Comparison of ENCODE assay signal across 12 cellular contexts in the genomic region with DNA sequence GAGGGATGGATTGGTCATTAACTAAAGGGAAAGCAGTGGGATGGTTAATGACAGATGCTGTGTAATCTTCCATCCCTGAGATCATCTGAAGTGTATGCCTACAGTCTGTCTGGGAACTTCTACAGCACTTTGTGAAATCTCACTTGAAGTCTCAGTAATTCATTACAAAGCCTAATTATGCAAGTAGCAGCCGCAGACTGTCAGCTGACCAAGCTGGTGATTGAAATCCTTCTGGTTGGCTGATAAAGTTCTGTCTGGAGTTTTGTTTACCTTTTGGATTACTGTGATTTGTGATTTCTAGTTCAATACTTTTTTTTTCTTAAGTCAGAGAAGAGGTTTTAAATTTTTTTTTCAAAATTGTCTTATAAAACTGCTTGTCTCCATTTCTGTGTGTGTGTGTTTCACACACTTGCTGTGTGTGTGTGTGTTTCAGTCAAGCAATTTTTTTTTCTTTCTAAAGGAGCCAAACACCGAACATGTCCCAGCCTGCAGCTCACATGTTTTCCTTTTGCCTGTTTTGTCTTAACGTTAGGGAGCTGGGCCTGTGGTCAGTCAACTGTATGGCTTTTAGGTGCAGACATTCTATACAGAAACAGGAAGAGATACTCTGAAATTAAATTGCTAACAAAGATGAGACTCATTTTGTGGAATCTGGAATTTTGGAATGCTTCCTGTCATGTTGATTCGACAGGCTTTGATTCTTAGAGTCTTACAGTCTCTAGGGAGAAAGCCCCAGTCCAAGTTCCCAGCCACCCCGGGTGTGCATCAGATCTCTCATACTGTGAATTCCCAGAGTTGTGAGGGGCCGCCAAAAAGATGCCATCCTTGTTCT. TPM values are rescaled to one million over a fixed set of nuclear protein-coding genes. Genes with fewer than 3 reads are reported as not detected.
DNase-seq lines count a peak whose midpoint lies in the region; ATAC-seq and TF ChIP-seq lines count a peak whose summit lies in the region.
"Had no signal": no experiment of that assay in that cellular context is flagged by ENCODE, and none has a peak within 500 bp of the region (broad histone marks: within the 10 kb centered on the region; RNA-seq: fewer than 3 reads in every experiment).

No MANE protein-coding gene starts in this region.

- TF ChIP-seq EP300 in SK-N-SH (IDR thresholded peaks at IDR 0.05; ENCODE audit: borderline replicate concordance in 1 of 2, low read depth in 1 of 2, low read length in 1 of 2), result no peak

- no peak for TF ChIP-seq RAD21 in SK-N-SH (IDR thresholded peaks at IDR 0.05; ENCODE audit: low read length)

- WGBS in prostate gland, result 24% methylated on average over 6 of the region's 6 CpGs
- WGBS in SK-N-SH (ENCODE audit: low lambda C conversion rate), result 6% methylated on average over 6 of the region's 6 CpGs

- H3K9me3 ChIP-seq in prostate gland (no peaks in the 10 kb centered on the region), SK-N-SH (no peaks in the 10 kb centered on the region)
- H3K9me3 ChIP-seq: ovary had no signal

- CTCF ChIA-PET in SK-N-SH (lab: Yijun Ruan, JAX), result interaction anchor here (0.8 kb wide), 1 partner anchor 14 kb away, joined by 3 read pairs; no protein-coding TSS in a partner anchor

- H3F3A ChIP-seq in SK-N-SH (replicated peaks; ENCODE audit: insufficient read depth), result no peaks in the 10 kb centered on the region

- peak; percentile 58 for ATAC-seq in esophagus mucosa

- H3K27me3 ChIP-seq in prostate gland (replicated peaks; ENCODE audit: insufficient read depth) (no peaks in the 10 kb centered on the region), SK-N-SH (ENCODE audit: insufficient read depth) (peaks cover 19% of the 10 kb centered on the region)
- H3K27me3 ChIP-seq: ovary had no signal

- intact Hi-C loops in prostate gland (cut with DNase I), result no loop called here

- H3K9me2 ChIP-seq in SK-N-SH, result no peaks in the 10 kb centered on the region

- no peak for TF ChIP-seq POLR2A in prostate gland (IDR thresholded peaks at IDR 0.05)

- no peak overlapping the region for H3K4me2 ChIP-seq in SK-N-SH

- H3K4me3 ChIP-seq in prostate gland, result no peak overlapping the region
- no peak overlapping the region for H3K4me3 ChIP-seq in SK-N-SH (ENCODE audit: low read depth in 2 of 2, low read length in 1 of 2)
- H3K4me3 ChIP-seq: ovary had no signal

- TF ChIP-seq CTCF in prostate gland (IDR thresholded peaks at IDR 0.05), result no peak
- no peak for TF ChIP-seq CTCF in SK-N-SH (IDR thresholded peaks at IDR 0.05)

- H3K9me3 Mint-ChIP-seq in immature natural killer cell, result no peaks in the 10 kb centered on the region

- H3K36me3 ChIP-seq in prostate gland (no peaks in the 10 kb centered on the region), SK-N-SH (replicated peaks in 1 of 2; ENCODE audit: control insufficient read depth in 1 of 2, insufficient read depth in 2 of 2, low read length in 1 of 2) (no peaks in the 10 kb centered on the region)
- H3K36me3 ChIP-seq: ovary had no signal

- no peaks in the 10 kb centered on the region for H3K4me1 ChIP-seq in prostate gland (replicated peaks)
- H3K4me1 ChIP-seq in SK-N-SH (ENCODE audit: control insufficient read depth in 1 of 2, insufficient read depth in 2 of 2, low read depth in 1 of 2, low read length in 1 of 2), result no peaks in the 10 kb centered on the region

- peak; percentile 35 for DNase-seq in GM03348 (ENCODE audit: low spot score)
- DNase-seq in NCI-H69 (lab: John Stamatoyannopoulos, UW), result peak; percentile 90
- DNase-seq in prostate gland (ENCODE audit: low spot score), result peak; percentile 49
- DNase-seq in Ammon's horn (ENCODE audit: low spot score), result no peak
- DNase-seq in SK-N-SH, result no peak
- DNase-seq in NCI-H2227 (lab: John Stamatoyannopoulos, UW; ENCODE audit: unreplicated experiment), result no peak
- no peak for DNase-seq in immature natural killer cell
- DNase-seq: amygdala, glutamatergic neuron, NCI-H2227 treated with DMSO at 0.1 percent for 48 hours, ovary had no signal

- H2AFZ ChIP-seq in SK-N-SH (ENCODE audit: low read depth), result no peak overlapping the region

- no peak overlapping the region for H3K4me3 Mint-ChIP-seq in immature natural killer cell

- peaks cover 2 to 6% (median 3%) of the 10 kb centered on the region in 3 donors for H3K27me3 Mint-ChIP-seq in immature natural killer cell (ENCODE audit: low read depth in 3 of 3)

- no peaks in the 10 kb centered on the region for H4K20me1 ChIP-seq in SK-N-SH (ENCODE audit: insufficient read depth)

- H3K9ac ChIP-seq in SK-N-SH, result no peak overlapping the region

- POLR2A ChIA-PET in SK-N-SH (lab: Yijun Ruan, JAX), result no interaction called here

- no peaks in the 10 kb centered on the region for H3K36me3 Mint-ChIP-seq in immature natural killer cell

- no peak overlapping the region for H3K27ac Mint-ChIP-seq in immature natural killer cell

- H3K27ac ChIP-seq in prostate gland (no peak overlapping the region), SK-N-SH (ENCODE audit: low read depth in 2 of 2, low read length in 1 of 2) (no peak overlapping the region)
- H3K27ac ChIP-seq: ovary had no signal

- no peaks in the 10 kb centered on the region for H3K4me1 Mint-ChIP-seq in immature natural killer cell

- H3K79me2 ChIP-seq in SK-N-SH (ENCODE audit: insufficient read depth), result no peaks in the 10 kb centered on the region

TF ChIP-seq in SK-N-SH, 30 proteins besides CTCF, POLR2A, EP300 and RAD21:
- TF ChIP-seq PBX3 (IDR thresholded peaks at IDR 0.05) (no peak), RXRA (IDR thresholded peaks at IDR 0.05; ENCODE audit: borderline replicate concordance, low read depth) (no peak), RFX5 (IDR thresholded peaks at IDR 0.05; ENCODE audit: low read length) (no peak), SIN3A (IDR thresholded peaks at IDR 0.05; ENCODE audit: borderline replicate concordance, low read depth, low read length) (no peak), RCOR1 (IDR thresholded peaks at IDR 0.05; ENCODE audit: low read length) (no peak), MAX (IDR thresholded peaks at IDR 0.05; ENCODE audit: low read depth) (no peak), TAF1 (IDR thresholded peaks at IDR 0.05; ENCODE audit: borderline replicate concordance, low read depth, low read length) (no peak), SMC3 (IDR thresholded peaks at IDR 0.05; ENCODE audit: low read depth, low read length) (no peak)
- TF ChIP-seq, protein P1, sequence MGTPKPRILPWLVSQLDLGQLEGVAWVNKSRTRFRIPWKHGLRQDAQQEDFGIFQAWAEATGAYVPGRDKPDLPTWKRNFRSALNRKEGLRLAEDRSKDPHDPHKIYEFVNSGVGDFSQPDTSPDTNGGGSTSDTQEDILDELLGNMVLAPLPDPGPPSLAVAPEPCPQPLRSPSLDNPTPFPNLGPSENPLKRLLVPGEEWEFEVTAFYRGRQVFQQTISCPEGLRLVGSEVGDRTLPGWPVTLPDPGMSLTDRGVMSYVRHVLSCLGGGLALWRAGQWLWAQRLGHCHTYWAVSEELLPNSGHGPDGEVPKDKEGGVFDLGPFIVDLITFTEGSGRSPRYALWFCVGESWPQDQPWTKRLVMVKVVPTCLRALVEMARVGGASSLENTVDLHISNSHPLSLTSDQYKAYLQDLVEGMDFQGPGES (IDR thresholded peaks at IDR 0.05; ENCODE audit: low read depth, low read length), result no peak

RNA-seq across cellular contexts. Expression of gene ADGRF4, which starts 28.5 kb away (rescaled TPM):
- total RNA-seq in esophagus mucosa, result 13.6 TPM
- under 1 TPM in 1 of 2 donors, not detected in 1; 0.23 TPM for total RNA-seq in prostate gland
- not detected in 2 replicates for polyA plus RNA-seq in SK-N-SH (2012; rRNA removed)
- polyA plus RNA-seq in SK-N-SH (2012; cell fraction: cytosol; rRNA removed), result 0.01 TPM in 2 replicates
- 0.01 TPM in 1 of 2 replicates, not detected in the other for polyA plus RNA-seq in SK-N-SH (2012; cell fraction: nucleus; rRNA removed)
- not detected for polyA plus RNA-seq in immature natural killer cell

Comparison
In these comparisons a context has a peak if more than half of its experiments do, and no peak if none do; other contexts are left out.
1. DNase-seq: peak in GM03348 (single experiment), NCI-H69 (single experiment) and prostate gland (single experiment); none in Ammon's horn (single experiment), SK-N-SH (single experiment), NCI-H2227 (single experiment) and immature natural killer cell (0 of 3).
2. RNA of gene ADGRF4, which starts 28.5 kb away (total RNA-seq): 13.6 TPM in esophagus mucosa (single experiment); 0.23 TPM in prostate gland; every median in the first group is over 10 times any median in the second.